Comparison of ENCODE assay signal across 29 cellular contexts in genomic region chr1:64655861-64656260, GRCh38.
DNase-seq lines count a peak whose midpoint lies in the region; ATAC-seq and TF ChIP-seq lines count a peak whose summit lies in the region.
"Had no signal": no experiment of that assay in that cellular context is flagged by ENCODE, and none has a peak within 500 bp of the region (broad histone marks: within the 10 kb centered on the region; RNA-seq: fewer than 3 reads in every experiment).

No MANE protein-coding gene starts in this region.

- H4K20me1 ChIP-seq in SK-N-SH (ENCODE audit: insufficient read depth), result no peaks in the 10 kb centered on the region
- H4K20me1 ChIP-seq: BLaER1; BLaER1 treated with 17β-estradiol and CSF1 and Interleukin-3, amounts not matched to agents 10 nM and 100 nM had no signal

- no peak overlapping the region for H2AFZ ChIP-seq in SK-N-SH (ENCODE audit: low read depth)

- TF ChIP-seq EP300 in SK-N-SH (IDR thresholded peaks at IDR 0.05; ENCODE audit: borderline replicate concordance in 1 of 2, low read depth in 1 of 2, low read length in 1 of 2), result 0 out of 4 replicates have a peak, but pooled peaks of 1 of the 2 experiments have one; percentile 8

- TF ChIP-seq RAD21 in SK-N-SH (IDR thresholded peaks at IDR 0.05; ENCODE audit: low read length), result peak; percentile 5; the same call in 1 of the 2 replicates

- CTCF ChIA-PET in SK-N-SH (lab: Yijun Ruan, JAX), result no interaction called here

- TF ChIP-seq CTCF in SK-N-SH (IDR thresholded peaks at IDR 0.05), result no peak

- no peaks in the 10 kb centered on the region for H3K9me3 ChIP-seq in SK-N-SH
- H3K9me3 ChIP-seq: A549; BE2C; BLaER1; BLaER1 treated with 17β-estradiol and CSF1 and Interleukin-3, amounts not matched to agents 10 nM and 100 nM; Caco-2 had no signal

- H3K9ac ChIP-seq in SK-N-SH, result no peak overlapping the region
- H3K9ac ChIP-seq: BLaER1; BLaER1 treated with 17β-estradiol and CSF1 and Interleukin-3, amounts not matched to agents 10 nM and 100 nM had no signal

- H3K27ac ChIP-seq in SK-N-SH (ENCODE audit: low read depth in 2 of 2, low read length in 1 of 2), result peak overlapping the region in 1 of 2 experiments; percentile 51; a peak in 1 of 4 replicates
- H3K27ac ChIP-seq: 22Rv1; A549; BLaER1; BLaER1 treated with 17β-estradiol and CSF1 and Interleukin-3, amounts not matched to agents 10 nM and 100 nM; C4-2B had no signal

- 29% methylated on average over 2 of the region's 2 CpGs for WGBS in SK-N-SH (ENCODE audit: low lambda C conversion rate)

- H3K4me2 ChIP-seq in SK-N-SH, result no peak overlapping the region
- H3K4me2 ChIP-seq: A549; BLaER1; BLaER1 treated with 17β-estradiol and CSF1 and Interleukin-3, amounts not matched to agents 10 nM and 100 nM had no signal

- peaks cover 3 to 47% of the 10 kb centered on the region in 2 experiments for H3K36me3 ChIP-seq in SK-N-SH (replicated peaks in 1 of 2; ENCODE audit: control insufficient read depth in 1 of 2, insufficient read depth in 2 of 2, low read length in 1 of 2)
- H3K36me3 ChIP-seq: BE2C had no signal

- H3F3A ChIP-seq in SK-N-SH (replicated peaks; ENCODE audit: insufficient read depth), result no peaks in the 10 kb centered on the region

- no peak for ATAC-seq in SK-N-SH treated with all-trans-retinoic acid at 6 μM for 48 hours
- ATAC-seq: A549; CD8-positive, alpha-beta T cell had no signal

- POLR2A ChIA-PET in SK-N-SH (lab: Yijun Ruan, JAX), result no interaction called here

- H3K4me3 ChIP-seq in SK-N-SH (ENCODE audit: low read depth in 2 of 2, low read length in 1 of 2), result no peak overlapping the region
- H3K4me3 ChIP-seq: A549; BLaER1; BLaER1 treated with 17β-estradiol and CSF1 and Interleukin-3, amounts not matched to agents 10 nM and 100 nM had no signal

- DNase-seq in NCI-H82 (lab: John Stamatoyannopoulos, UW) (peak; percentile 59), NCI-H82 treated with DMSO at 0.1 percent for 48 hours (lab: John Stamatoyannopoulos, UW; ENCODE audit: unreplicated experiment) (no peak), SK-N-SH (peak; percentile 29)
- DNase-seq: 8988T; ACHN; AML-193; BE2C; C1 segment of cervical spinal cord; Caco-2; Calu3; CD4-positive, alpha-beta memory T cell; CD4-positive, alpha-beta T cell; CD4-positive, CD25-positive, alpha-beta regulatory T cell; CD8-positive, alpha-beta memory T cell; CD8-positive, alpha-beta T cell; COR-L47; DMS 273 treated with DMSO at 0.1 percent for 48 hours; DMS153; DMS53; DMS79; DMS79 treated with DMSO at 0.1 percent for 48 hours; DND-41; EL had no signal

- H3K27me3 ChIP-seq in SK-N-SH (ENCODE audit: insufficient read depth), result no peaks in the 10 kb centered on the region
- H3K27me3 ChIP-seq: BE2C; BLaER1; BLaER1 treated with 17β-estradiol and CSF1 and Interleukin-3, amounts not matched to agents 10 nM and 100 nM had no signal

- peaks cover 0 to 13% of the 10 kb centered on the region in 2 experiments; a peak in 3 of 4 replicates for H3K4me1 ChIP-seq in SK-N-SH (ENCODE audit: control insufficient read depth in 1 of 2, insufficient read depth in 2 of 2, low read depth in 1 of 2, low read length in 1 of 2)
- H3K4me1 ChIP-seq: A549; BE2C; BLaER1; BLaER1 treated with 17β-estradiol and CSF1 and Interleukin-3, amounts not matched to agents 10 nM and 100 nM had no signal

- no peaks in the 10 kb centered on the region for H3K79me2 ChIP-seq in SK-N-SH (ENCODE audit: insufficient read depth)

- no peaks in the 10 kb centered on the region for H3K9me2 ChIP-seq in SK-N-SH

TF ChIP-seq in SK-N-SH, 30 proteins besides CTCF, POLR2A, EP300 and RAD21:
- TF ChIP-seq GATA2 (CRISPR knock-in tag; IDR thresholded peaks at IDR 0.05), result peak; percentile 63; the same call in 1 of the 2 replicates
- no peak for TF ChIP-seq MXI1 (IDR thresholded peaks at IDR 0.05; ENCODE audit: low read depth, low read length)
- TF ChIP-seq MAX (IDR thresholded peaks at IDR 0.05; ENCODE audit: low read depth), result no peak
- no peak for TF ChIP-seq CHD2 (IDR thresholded peaks at IDR 0.05; ENCODE audit: low read length, partially characterized antibody)
- 0 out of 2 replicates have a peak, but pooled peaks have one; percentile 22 for TF ChIP-seq RCOR1 (IDR thresholded peaks at IDR 0.05; ENCODE audit: low read length)
- no peak for TF ChIP-seq SMC3 (IDR thresholded peaks at IDR 0.05; ENCODE audit: low read depth, low read length)
- no peak for TF ChIP-seq MEF2A (IDR thresholded peaks at IDR 0.05; ENCODE audit: borderline replicate concordance, low read depth)
TF ChIP-seq in SK-N-SH: peak in this region for 2.

TF ChIP-seq in SK-N-SH treated with all-trans-retinoic acid at 6 μM for 48 hours, 23 proteins besides CTCF, POLR2A, EP300 and RAD21:
- no peak for TF ChIP-seq BACH2 (CRISPR knock-in tag; IDR thresholded peaks at IDR 0.05; ENCODE audit: borderline replicate concordance)
- TF ChIP-seq ESRRG (CRISPR knock-in tag; IDR thresholded peaks at IDR 0.05), result no peak
- TF ChIP-seq TCF4 (CRISPR knock-in tag; IDR thresholded peaks at IDR 0.05; ENCODE audit: borderline replicate concordance), result no peak
- TF ChIP-seq TOX (CRISPR knock-in tag; IDR thresholded peaks at IDR 0.05; ENCODE audit: borderline replicate concordance), result no peak
- TF ChIP-seq ARNTL (CRISPR knock-in tag; IDR thresholded peaks at IDR 0.05; ENCODE audit: borderline replicate concordance, low read depth), result no peak
- no peak for TF ChIP-seq PPARA (CRISPR knock-in tag; IDR thresholded peaks at IDR 0.05; ENCODE audit: borderline replicate concordance)
- TF ChIP-seq PATZ1 (CRISPR knock-in tag; IDR thresholded peaks at IDR 0.05; ENCODE audit: borderline replicate concordance), result no peak
- TF ChIP-seq RARB (CRISPR knock-in tag; IDR thresholded peaks at IDR 0.05), result no peak
- no peak for TF ChIP-seq ZNF565 (CRISPR knock-in tag; conservative IDR thresholded peaks at IDR 0.05; ENCODE audit: low read depth)
- TF ChIP-seq ZNF70 (CRISPR knock-in tag; IDR thresholded peaks at IDR 0.05), result no peak
TF ChIP-seq in SK-N-SH treated with all-trans-retinoic acid at 6 μM for 48 hours: peak in this region for 0.
